In genomic region chr13:111287201-111287600, GRCh38 we compare ENCODE assay signal across 16 cellular contexts. TPM values are rescaled to one million over a fixed set of nuclear protein-coding genes. Genes with fewer than 3 reads are reported as not detected.
A peak's percentile ranks its signal among the peaks of the same experiment; 100 is the strongest.
DNase-seq lines count a peak whose midpoint lies in the region; ATAC-seq and TF ChIP-seq lines count a peak whose summit lies in the region.
"Had no signal": no experiment of that assay in that cellular context is flagged by ENCODE, and none has a peak within 500 bp of the region (broad histone marks: within the 10 kb centered on the region; RNA-seq: fewer than 3 reads in every experiment).

No MANE protein-coding gene starts in this region.

- H3K9me3 Mint-ChIP-seq in endothelial cell (ENCODE audit: unreplicated experiment) (no peaks in the 10 kb centered on the region), progenitor cell of endocrine pancreas (ENCODE audit: low read depth) (no peaks in the 10 kb centered on the region)
- no peaks in the 10 kb centered on the region for H3K9me3 Mint-ChIP-seq in natural killer cell treated with Interleukin-12 subunit alpha and Interleukin-12 subunit beta and Interleukin-15 and Interleukin-18, amount 100 ng/mL, for 72 hours
- H3K9me3 Mint-ChIP-seq: CD8-positive, alpha-beta T cell had no signal

- no peak for TF ChIP-seq EP300 in ovary (IDR thresholded peaks at IDR 0.05)

- H3K4me1 ChIP-seq in ovary (ENCODE audit: insufficient read depth), result peaks cover 3% of the 10 kb centered on the region

- H3K36me3 Mint-ChIP-seq in endothelial cell (ENCODE audit: low read depth, unreplicated experiment) (peaks cover 56% of the 10 kb centered on the region), progenitor cell of endocrine pancreas (ENCODE audit: insufficient read depth) (peaks cover 34% of the 10 kb centered on the region)
- peaks cover 20% of the 10 kb centered on the region for H3K36me3 Mint-ChIP-seq in natural killer cell treated with Interleukin-12 subunit alpha and Interleukin-12 subunit beta and Interleukin-15 and Interleukin-18, amount 100 ng/mL, for 72 hours

- H3K27me3 ChIP-seq in ovary, result no peaks in the 10 kb centered on the region

- DNase-seq in NCI-H1092 treated with DMSO at 0.1 percent for 48 hours (lab: John Stamatoyannopoulos, UW), result peak; percentile 65
- no peak for DNase-seq in NCI-H1092 (lab: John Stamatoyannopoulos, UW)
- DNase-seq in endothelial cell (ENCODE audit: low spot score), result no peak
- DNase-seq in progenitor cell of endocrine pancreas (ENCODE audit: low spot score, unreplicated experiment), result no peak
- no peak for DNase-seq in ovary
- no peak for DNase-seq in Kasumi-1 (lab: John Stamatoyannopoulos, UW)
- no peak for DNase-seq in natural killer cell treated with Interleukin-12 subunit alpha and Interleukin-12 subunit beta and Interleukin-15 and Interleukin-18, amount 100 ng/mL, for 72 hours (ENCODE audit: low spot score)
- DNase-seq: CD8-positive, alpha-beta T cell; DMS153; DMS79 treated with DMSO at 0.1 percent for 48 hours; EL; GM23248; H7 had no signal

- H3K27ac ChIP-seq in angular gyrus (ENCODE audit: low read depth, low read length) (peak overlapping the region; percentile 54), ovary (no peak overlapping the region)
- H3K27ac ChIP-seq: 22Rv1, GM23248 had no signal

- intact Hi-C loops in ovary (cut with DNase I), result no loop called here

- H3K4me3 Mint-ChIP-seq in endothelial cell (ENCODE audit: unreplicated experiment) (peak overlapping the region; percentile 37), progenitor cell of endocrine pancreas (ENCODE audit: low read depth) (no peak overlapping the region)
- no peak overlapping the region for H3K4me3 Mint-ChIP-seq in natural killer cell treated with Interleukin-12 subunit alpha and Interleukin-12 subunit beta and Interleukin-15 and Interleukin-18, amount 100 ng/mL, for 72 hours
- H3K4me3 Mint-ChIP-seq: CD14-positive monocyte; CD8-positive, alpha-beta T cell had no signal

- no peak for ATAC-seq in natural killer cell treated with Interleukin-12 subunit alpha and Interleukin-12 subunit beta and Interleukin-15 and Interleukin-18, amount 100 ng/mL, for 72 hours
- ATAC-seq: CD8-positive, alpha-beta T cell had no signal

- TF ChIP-seq CTCF in endothelial cell (IDR thresholded peaks at IDR 0.05; ENCODE audit: unreplicated experiment), result no peak
- TF ChIP-seq CTCF in progenitor cell of endocrine pancreas (IDR thresholded peaks at IDR 0.05; ENCODE audit: unreplicated experiment), result no peak
- TF ChIP-seq CTCF in ovary (IDR thresholded peaks at IDR 0.05), result no peak

- H3K27me3 Mint-ChIP-seq in endothelial cell (ENCODE audit: unreplicated experiment) (peaks cover 10% of the 10 kb centered on the region), progenitor cell of endocrine pancreas (no peaks in the 10 kb centered on the region)
- H3K27me3 Mint-ChIP-seq in natural killer cell treated with Interleukin-12 subunit alpha and Interleukin-12 subunit beta and Interleukin-15 and Interleukin-18, amount 100 ng/mL, for 72 hours, result no peaks in the 10 kb centered on the region

- H3K27ac Mint-ChIP-seq in endothelial cell (ENCODE audit: unreplicated experiment) (no peak overlapping the region), progenitor cell of endocrine pancreas (peak overlapping the region; percentile 65)
- H3K27ac Mint-ChIP-seq in natural killer cell treated with Interleukin-12 subunit alpha and Interleukin-12 subunit beta and Interleukin-15 and Interleukin-18, amount 100 ng/mL, for 72 hours, result no peak overlapping the region
- H3K27ac Mint-ChIP-seq: CD8-positive, alpha-beta T cell had no signal

- no peak for TF ChIP-seq POLR2A in ovary (IDR thresholded peaks at IDR 0.05)

- no peak overlapping the region for H3K4me3 ChIP-seq in ovary
- H3K4me3 ChIP-seq: GM23248 had no signal

- no peaks in the 10 kb centered on the region for H3K9me3 ChIP-seq in ovary

- H3K4me1 Mint-ChIP-seq in endothelial cell (ENCODE audit: unreplicated experiment) (no peaks in the 10 kb centered on the region), progenitor cell of endocrine pancreas (ENCODE audit: low read depth) (peaks cover 4% of the 10 kb centered on the region)
- H3K4me1 Mint-ChIP-seq in natural killer cell treated with Interleukin-12 subunit alpha and Interleukin-12 subunit beta and Interleukin-15 and Interleukin-18, amount 100 ng/mL, for 72 hours (ENCODE audit: low read depth in 2 of 2), result peaks cover 0 to 3% of the 10 kb centered on the region in 2 donors
- H3K4me1 Mint-ChIP-seq: CD14-positive monocyte had no signal

- no peaks in the 10 kb centered on the region for H3K36me3 ChIP-seq in ovary

- WGBS in ovary, 3 donors, result 91 to 95% (median 92%) methylated on average over 8 of the region's 8 CpGs

RNA-seq across cellular contexts. Expression of gene TEX29, which starts 33.2 kb away (rescaled TPM):
- total RNA-seq in endothelial cell (ENCODE audit: unreplicated experiment) (0.54 TPM), progenitor cell of endocrine pancreas (0.43 and 0.44 TPM in 2 replicates), ovary (under 1 TPM in 1 of 7 donors, not detected in 6; 0.35 TPM)
- polyA plus RNA-seq in ovary, result under 1 TPM in 1 of 2 donors, not detected in 1; 0.25 TPM
- under 1 TPM; 0.59 to 0.67 TPM for total RNA-seq in natural killer cell treated with Interleukin-12 subunit alpha and Interleukin-12 subunit beta and Interleukin-15 and Interleukin-18, amount 100 ng/mL, for 72 hours
- total RNA-seq: GM23248, H7 had no signal
